Comparison of ENCODE assay signal across 8 cellular contexts in genomic region chr9:35688558-35689350, GRCh38. TPM values are rescaled to one million over a fixed set of nuclear protein-coding genes. Genes with fewer than 3 reads are reported as not detected.
DNase-seq lines count a peak whose midpoint lies in the region; ATAC-seq and TF ChIP-seq lines count a peak whose summit lies in the region.

No MANE protein-coding gene starts in this region.

- peaks cover 60% of the 10 kb centered on the region for H4K20me1 ChIP-seq in osteoblast (ENCODE audit: insufficient read depth, low read length)

- H3K4me2 ChIP-seq in osteoblast (ENCODE audit: insufficient read depth, low read length), result peak overlapping the region; percentile 100

- DNase-seq in GM04504 (ENCODE audit: low read depth) (peak; percentile 46), RPMI7951 (ENCODE audit: low read depth) (peak; percentile 88), epithelial cell of proximal tubule (ENCODE audit: low read depth) (peak; percentile 48), osteoblast (ENCODE audit: insufficient read length, low spot score, missing footprints) (peak; percentile 94), GF-D8 (lab: John Stamatoyannopoulos, UW) (no peak), medulla oblongata (ENCODE audit: extremely low spot score) (no peak)

- H3K36me3 ChIP-seq in osteoblast (ENCODE audit: insufficient read depth, low read length), result peaks cover 49% of the 10 kb centered on the region

- H3K9me3 ChIP-seq in osteoblast (ENCODE audit: low read depth, low read length), result no peaks in the 10 kb centered on the region

- TF ChIP-seq CTCF in epithelial cell of proximal tubule (conservative IDR thresholded peaks at IDR 0.05; ENCODE audit: low read depth, low read length) (no peak), osteoblast (IDR thresholded peaks at IDR 0.05; ENCODE audit: extremely low read depth, low read depth, low read length) (no peak)

- peak overlapping the region; percentile 83 for H3K27ac ChIP-seq in osteoblast (ENCODE audit: low read depth, low read length)

- peaks cover 49% of the 10 kb centered on the region for H3K4me1 ChIP-seq in osteoblast (ENCODE audit: insufficient read depth, low read length)

- ATAC-seq in GM19455 (IDR thresholded peaks at IDR 0.05; ENCODE audit: unreplicated experiment) (no peak), HG03565 (IDR thresholded peaks at IDR 0.05; ENCODE audit: unreplicated experiment) (no peak)

- H3K4me3 ChIP-seq in epithelial cell of proximal tubule (ENCODE audit: low read depth, low read length), result peak overlapping the region; percentile 78
- H3K4me3 ChIP-seq in osteoblast (ENCODE audit: insufficient read depth, low read length), result peak overlapping the region; percentile 93

- no peaks in the 10 kb centered on the region for H3K27me3 ChIP-seq in osteoblast (ENCODE audit: insufficient read depth, low read length)

- H3K79me2 ChIP-seq in osteoblast (ENCODE audit: insufficient read depth, low read length), result peaks cover 52% of the 10 kb centered on the region

- H2AFZ ChIP-seq in osteoblast (ENCODE audit: low read length), result no peak overlapping the region

RNA-seq across cellular contexts. Expression of gene TPM2, which starts 1.0 kb away (rescaled TPM):
- 146 and 206 TPM in 2 replicates for total RNA-seq in RPMI7951 (2014; rRNA removed; shearing (Covaris generic))
- total RNA-seq in epithelial cell of proximal tubule, result 265 and 267 TPM in 2 replicates
- 911 and 946 TPM in 2 replicates for total RNA-seq in osteoblast

RNA-seq across cellular contexts. Expression of gene CA9, which starts 15.0 kb away (rescaled TPM):
- 73.8 and 82.4 TPM in 2 replicates for total RNA-seq in RPMI7951 (2014; rRNA removed; shearing (Covaris generic))
- total RNA-seq in epithelial cell of proximal tubule (0.43 TPM in 1 of 2 replicates, not detected in the other), osteoblast (not detected in 2 replicates)

RNA-seq across cellular contexts. Expression of gene ARHGEF39, which starts 23.8 kb away (rescaled TPM):
- total RNA-seq in RPMI7951 (2014; rRNA removed; shearing (Covaris generic)), result 7.6 and 14.2 TPM in 2 replicates
- 11.9 and 17.5 TPM in 2 replicates for total RNA-seq in epithelial cell of proximal tubule
- 0.36 and 0.88 TPM in 2 replicates for total RNA-seq in osteoblast

RNA-seq across cellular contexts. Expression of gene CCDC107, which starts 30.7 kb away (rescaled TPM):
- 18.1 and 32.5 TPM in 2 replicates for total RNA-seq in RPMI7951 (2014; rRNA removed; shearing (Covaris generic))
- total RNA-seq in epithelial cell of proximal tubule (19.0 and 35.4 TPM in 2 replicates), osteoblast (10.6 and 15.6 TPM in 2 replicates)

RNA-seq across cellular contexts. Expression of gene RMRP, which starts 30.9 kb away (rescaled TPM):
- total RNA-seq in RPMI7951 (2014; rRNA removed; shearing (Covaris generic)), result 19,023 and 39,221 TPM in 2 replicates
- total RNA-seq in epithelial cell of proximal tubule, result 3,154 and 10,636 TPM in 2 replicates
- total RNA-seq in osteoblast, result 88,726 and 110,601 TPM in 2 replicates

Comparison
In these comparisons a context has a peak if more than half of its experiments do, and no peak if none do; other contexts are left out.
1. DNase-seq: peak in GM04504 (single experiment), RPMI7951 (single experiment), epithelial cell of proximal tubule (single experiment) and osteoblast (single experiment); none in GF-D8 (single experiment) and medulla oblongata (single experiment).
2. RNA of gene CA9, which starts 15.0 kb away (total RNA-seq): 73.8 to 82.4 TPM in RPMI7951; 0.43 TPM in epithelial cell of proximal tubule and not detected in osteoblast; every median in the first group is over 10 times any median in the second.